ENCODE assay signal across 18 cellular contexts in the genomic region with DNA sequence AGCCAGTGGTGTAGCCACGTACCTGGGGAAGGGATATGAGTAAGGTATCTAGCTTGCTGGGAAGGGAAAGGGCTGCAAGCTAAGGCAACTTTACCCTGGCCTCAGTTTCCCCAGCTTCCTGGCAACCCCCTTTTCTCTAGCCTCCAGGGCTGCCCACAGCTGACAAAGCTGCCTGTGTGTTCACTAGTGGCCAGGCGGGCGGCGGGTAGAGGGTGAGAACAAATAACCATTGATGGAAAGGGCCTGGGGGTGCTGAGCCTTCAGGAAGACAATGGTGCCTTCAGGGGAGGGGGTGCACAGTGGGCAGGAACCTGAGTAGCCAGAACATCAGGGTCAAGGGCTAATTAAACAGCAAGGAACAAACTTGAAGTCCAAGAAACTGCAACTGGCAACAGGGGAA. TPM values are rescaled to one million over a fixed set of nuclear protein-coding genes. Genes with fewer than 3 reads are reported as not detected.
DNase-seq lines count a peak whose midpoint lies in the region; ATAC-seq and TF ChIP-seq lines count a peak whose summit lies in the region.
"Had no signal": no experiment of that assay in that cellular context is flagged by ENCODE, and none has a peak within 500 bp of the region (broad histone marks: within the 10 kb centered on the region; RNA-seq: fewer than 3 reads in every experiment).

No MANE protein-coding gene starts in this region.

- H3K9me3 ChIP-seq in aorta (ENCODE audit: control insufficient read depth, low read length) (no peaks in the 10 kb centered on the region), esophagus squamous epithelium (no peaks in the 10 kb centered on the region)
- H3K9me3 ChIP-seq: BLaER1 treated with 17β-estradiol and CSF1 and Interleukin-3, amounts not matched to agents 10 nM and 100 nM had no signal

- ATAC-seq in activated T-cell treated with anti-CD3 and anti-CD28 coated beads, Interleukin-2, amount 50 U/mL, for 4 hours: no peak
- ATAC-seq in aorta (ENCODE audit: low FRiP score) (no peak), GM19397 (IDR thresholded peaks at IDR 0.05; ENCODE audit: unreplicated experiment) (no peak)
- ATAC-seq: left colon had no signal

- H3K27ac ChIP-seq in aorta (ENCODE audit: low read depth in 1 of 2, low read length in 2 of 2): no peak overlapping the region
- H3K27ac ChIP-seq in esophagus squamous epithelium: no peak overlapping the region
- H3K27ac ChIP-seq: BLaER1 treated with 17β-estradiol and CSF1 and Interleukin-3, amounts not matched to agents 10 nM and 100 nM; HL-60 had no signal

- H3K36me3 ChIP-seq in aorta (ENCODE audit: control insufficient read depth in 1 of 2, insufficient read depth in 2 of 2, low read length in 1 of 2) (peaks cover 7 to 23% of the 10 kb centered on the region in 2 donors), esophagus squamous epithelium (peaks cover 34 to 55% (median 47%) of the 10 kb centered on the region in 3 donors)

- no peak for DNase-seq in activated T-cell treated with anti-CD3 and anti-CD28 coated beads, Interleukin-2, amount 50 U/mL, for 24 hours
- DNase-seq in activated T-cell treated with anti-CD3 and anti-CD28 coated beads, Interleukin-2, amount 50 U/mL, for 4 hours: no peak
- DNase-seq in chondrocyte (ENCODE audit: low spot score) (peak; percentile 50), neural crest cell (ENCODE audit: low read depth, low spot score) (no peak), aorta (peak; percentile 30 to 67), H4 (ENCODE audit: low spot score) (no peak), esophagus squamous epithelium (lab: John Stamatoyannopoulos, UW) (no peak)
- DNase-seq: 8988T; activated CD4-positive, alpha-beta T cell treated with anti-CD3 and anti-CD28 coated beads, Interleukin-2, amount 10 ng/mL, durations not matched to agents 7 days and 5 days; DMS79; left colon; NCI-H1105 treated with DMSO at 0.1 percent for 48 hours; NCI-H2171 treated with DMSO at 0.1 percent for 48 hours; small intestine; stimulated activated CD4-positive, alpha-beta T cell treated with anti-CD3 and anti-CD28 coated beads, Interleukin-4, amount 100 ng/mL, for 4 hours had no signal

- no peak for TF ChIP-seq POLR2A in esophagus squamous epithelium (IDR thresholded peaks at IDR 0.05)

- H3K27ac Mint-ChIP-seq in activated T-cell treated with anti-CD3 and anti-CD28 coated beads, Interleukin-2, amount 50 U/mL, for 24 hours: peak overlapping the region; percentile 95
- H3K27ac Mint-ChIP-seq in chondrocyte (ENCODE audit: unreplicated experiment) (peak overlapping the region; percentile 4), neural crest cell (ENCODE audit: unreplicated experiment) (no peak overlapping the region)
- H3K27ac Mint-ChIP-seq: activated CD4-positive, alpha-beta T cell treated with anti-CD3 and anti-CD28 coated beads, Interleukin-2, amount 10 ng/mL, durations not matched to agents 7 days and 5 days had no signal

- H3K27me3 ChIP-seq in aorta (ENCODE audit: control insufficient read depth in 1 of 2, insufficient read depth in 2 of 2, low read length in 1 of 2) (no peaks in the 10 kb centered on the region), esophagus squamous epithelium (no peaks in the 10 kb centered on the region)
- H3K27me3 ChIP-seq: BLaER1 treated with 17β-estradiol and CSF1 and Interleukin-3, amounts not matched to agents 10 nM and 100 nM had no signal

- TF ChIP-seq CTCF in chondrocyte (IDR thresholded peaks at IDR 0.05): no peak
- no peak for TF ChIP-seq CTCF in neural crest cell (conservative IDR thresholded peaks at IDR 0.05)
- no peak for TF ChIP-seq CTCF in esophagus squamous epithelium (IDR thresholded peaks at IDR 0.05)

- no peak overlapping the region for H3K4me3 Mint-ChIP-seq in activated T-cell treated with anti-CD3 and anti-CD28 coated beads, Interleukin-2, amount 50 U/mL, for 24 hours
- H3K4me3 Mint-ChIP-seq in activated T-cell treated with anti-CD3 and anti-CD28 coated beads, Interleukin-2, amount 50 U/mL, for 4 hours: no peak overlapping the region
- H3K4me3 Mint-ChIP-seq in chondrocyte (ENCODE audit: unreplicated experiment): no peak overlapping the region
- peak overlapping the region; percentile 70 for H3K4me3 Mint-ChIP-seq in neural crest cell
- H3K4me3 Mint-ChIP-seq: activated CD4-positive, alpha-beta T cell treated with anti-CD3 and anti-CD28 coated beads, Interleukin-2, amount 10 ng/mL, durations not matched to agents 7 days and 5 days had no signal

- H3K27me3 Mint-ChIP-seq in activated T-cell treated with anti-CD3 and anti-CD28 coated beads, Interleukin-2, amount 50 U/mL, for 24 hours: no peaks in the 10 kb centered on the region
- H3K27me3 Mint-ChIP-seq in activated T-cell treated with anti-CD3 and anti-CD28 coated beads, Interleukin-2, amount 50 U/mL, for 4 hours (ENCODE audit: low read depth): no peaks in the 10 kb centered on the region
- H3K27me3 Mint-ChIP-seq in chondrocyte (ENCODE audit: low read depth) (no peaks in the 10 kb centered on the region), neural crest cell (ENCODE audit: low read depth) (no peaks in the 10 kb centered on the region)
- H3K27me3 Mint-ChIP-seq: activated CD4-positive, alpha-beta T cell treated with anti-CD3 and anti-CD28 coated beads, Interleukin-2, amount 10 ng/mL, durations not matched to agents 7 days and 5 days had no signal

- no peaks in the 10 kb centered on the region for H3K4me1 ChIP-seq in aorta (ENCODE audit: control insufficient read depth in 1 of 2, insufficient read depth in 2 of 2, low read length in 2 of 2)
- H3K4me1 ChIP-seq in esophagus squamous epithelium: peaks cover 27 to 41% (median 34%) of the 10 kb centered on the region in 3 donors

- H3K9me3 Mint-ChIP-seq in activated T-cell treated with anti-CD3 and anti-CD28 coated beads, Interleukin-2, amount 50 U/mL, for 24 hours: no peaks in the 10 kb centered on the region
- no peaks in the 10 kb centered on the region for H3K9me3 Mint-ChIP-seq in activated T-cell treated with anti-CD3 and anti-CD28 coated beads, Interleukin-2, amount 50 U/mL, for 4 hours
- no peaks in the 10 kb centered on the region for H3K9me3 Mint-ChIP-seq in chondrocyte (ENCODE audit: low read depth)
- H3K9me3 Mint-ChIP-seq in neural crest cell: no peaks in the 10 kb centered on the region
- H3K9me3 Mint-ChIP-seq: activated CD4-positive, alpha-beta T cell treated with anti-CD3 and anti-CD28 coated beads, Interleukin-2, amount 10 ng/mL, durations not matched to agents 7 days and 5 days had no signal

- WGBS in aorta, 2 donors: 87 to 95% methylated on average over 4 of the region's 4 CpGs
- WGBS in esophagus squamous epithelium, 2 donors: 92 to 100% methylated on average over 3 of the region's 4 CpGs

- intact Hi-C loops in aorta (cut with DNase I): no loop called here
- intact Hi-C loops in esophagus squamous epithelium (cut with DNase I): no loop called here

- peaks cover 94% of the 10 kb centered on the region for H3K36me3 Mint-ChIP-seq in activated T-cell treated with anti-CD3 and anti-CD28 coated beads, Interleukin-2, amount 50 U/mL, for 24 hours (ENCODE audit: low read depth)
- peaks cover 36% of the 10 kb centered on the region for H3K36me3 Mint-ChIP-seq in activated T-cell treated with anti-CD3 and anti-CD28 coated beads, Interleukin-2, amount 50 U/mL, for 4 hours (ENCODE audit: insufficient read depth)
- peaks cover 34% of the 10 kb centered on the region for H3K36me3 Mint-ChIP-seq in chondrocyte (ENCODE audit: low read depth)
- peaks cover 36% of the 10 kb centered on the region for H3K36me3 Mint-ChIP-seq in neural crest cell (ENCODE audit: low read depth)

- H3K4me3 ChIP-seq in aorta (ENCODE audit: low read length in 2 of 2) (no peak overlapping the region), esophagus squamous epithelium (no peak overlapping the region)
- H3K4me3 ChIP-seq: BLaER1 treated with 17β-estradiol and CSF1 and Interleukin-3, amounts not matched to agents 10 nM and 100 nM had no signal

- H3K4me1 Mint-ChIP-seq in activated T-cell treated with anti-CD3 and anti-CD28 coated beads, Interleukin-2, amount 50 U/mL, for 24 hours (ENCODE audit: low read depth): peaks cover 44% of the 10 kb centered on the region
- H3K4me1 Mint-ChIP-seq in activated T-cell treated with anti-CD3 and anti-CD28 coated beads, Interleukin-2, amount 50 U/mL, for 4 hours (ENCODE audit: low read depth): peaks cover 30% of the 10 kb centered on the region
- H3K4me1 Mint-ChIP-seq in chondrocyte (ENCODE audit: low read depth) (peaks cover 38% of the 10 kb centered on the region), neural crest cell (peaks cover 46% of the 10 kb centered on the region)

RNA-seq across cellular contexts. Expression of a gene that starts 6.1 kb away (rescaled TPM):
- total RNA-seq in activated T-cell treated with anti-CD3 and anti-CD28 coated beads, Interleukin-2, amount 50 U/mL, for 4 hours: 100 to 1,000 TPM; 199 to 208 (median 200) TPM
- total RNA-seq in chondrocyte (199 to 223 TPM (median 217 TPM) in 3 replicates), neural crest cell (149 and 156 TPM in 2 replicates), aorta (100 to 1,000 TPM; 140 to 141 TPM), esophagus squamous epithelium (10 to 100 TPM; 18.2 to 72.7 (median 45.4) TPM)
- 100 to 1,000 TPM; 106 to 133 TPM for polyA plus RNA-seq in aorta
- total RNA-seq in H4 (2014; rRNA removed; shearing (Covaris generic)): 97.8 and 110 TPM in 2 replicates

RNA-seq across cellular contexts. Expression of a gene that starts 13.6 kb away (rescaled TPM):
- not detected for total RNA-seq in activated T-cell treated with anti-CD3 and anti-CD28 coated beads, Interleukin-2, amount 50 U/mL, for 4 hours
- total RNA-seq in chondrocyte: 0.54 TPM in 1 of 3 replicates, not detected in the others
- total RNA-seq in neural crest cell: not detected in 2 replicates
- total RNA-seq in aorta: not detected
- under 1 TPM in 1 of 2 donors, not detected in 1; 0.15 TPM for polyA plus RNA-seq in aorta
- 0.04 and 0.23 TPM in 2 replicates for total RNA-seq in H4 (2014; rRNA removed; shearing (Covaris generic))
- 1 to 10 TPM; 1.2 to 7.8 (median 4.4) TPM for total RNA-seq in esophagus squamous epithelium
- total RNA-seq: left colon had no signal

RNA-seq across cellular contexts. Expression of a gene that starts 38.2 kb away (rescaled TPM):
- total RNA-seq in activated T-cell treated with anti-CD3 and anti-CD28 coated beads, Interleukin-2, amount 50 U/mL, for 4 hours: 1 to 10 TPM; 5.0 to 7.0 (median 6.5) TPM
- total RNA-seq in chondrocyte: 12.5 to 18.2 TPM (median 14.8 TPM) in 3 replicates
- 19.2 and 19.6 TPM in 2 replicates for total RNA-seq in neural crest cell
- 10 to 100 TPM; 20.1 to 26.0 TPM for total RNA-seq in aorta
- polyA plus RNA-seq in aorta: 10 to 100 TPM in 1 of 2 donors, 1 to 10 TPM in 1; 8.9 to 17.7 TPM
- total RNA-seq in H4 (2014; rRNA removed; shearing (Covaris generic)): 9.3 and 12.2 TPM in 2 replicates
- total RNA-seq in esophagus squamous epithelium: 10 to 100 TPM; 25.4 to 52.5 (median 37.1) TPM

RNA-seq across cellular contexts. Expression of a gene that starts 39.8 kb away (rescaled TPM):
- total RNA-seq in activated T-cell treated with anti-CD3 and anti-CD28 coated beads, Interleukin-2, amount 50 U/mL, for 4 hours: 10 to 100 TPM; 11.0 to 13.7 (median 11.9) TPM
- 14.1 to 15.4 TPM (median 15.3 TPM) in 3 replicates for total RNA-seq in chondrocyte
- total RNA-seq in neural crest cell: 16.6 and 22.5 TPM in 2 replicates
- total RNA-seq in aorta: 10 to 100 TPM; 14.8 TPM
- 10 to 100 TPM; 10.5 to 16.8 TPM for polyA plus RNA-seq in aorta
- 10.6 and 19.7 TPM in 2 replicates for total RNA-seq in H4 (2014; rRNA removed; shearing (Covaris generic))
- 10 to 100 TPM in 3 of 4 donors, 1 to 10 TPM in 1; 8.9 to 21.0 (median 15.9) TPM for total RNA-seq in esophagus squamous epithelium

RNA-seq across cellular contexts. Expression of a gene that starts 42.3 kb away (rescaled TPM):
- total RNA-seq in activated T-cell treated with anti-CD3 and anti-CD28 coated beads, Interleukin-2, amount 50 U/mL, for 4 hours: 10 to 100 TPM; 37.0 to 40.7 (median 40.7) TPM
- total RNA-seq in chondrocyte: 35.0 to 44.1 TPM (median 35.9 TPM) in 3 replicates
- 77.9 and 81.6 TPM in 2 replicates for total RNA-seq in neural crest cell
- total RNA-seq in aorta: 10 to 100 TPM; 33.5 to 56.2 TPM
- polyA plus RNA-seq in aorta: 10 to 100 TPM; 14.9 to 27.5 TPM
- total RNA-seq in H4 (2014; rRNA removed; shearing (Covaris generic)): 15.9 and 26.2 TPM in 2 replicates
- total RNA-seq in esophagus squamous epithelium: 10 to 100 TPM; 20.5 to 39.5 (median 25.3) TPM

Comparison
In these comparisons a context has a peak if more than half of its experiments do, and no peak if none do; other contexts are left out.
1. DNase-seq: peak in chondrocyte (single experiment) and aorta (2 of 2); none in activated T-cell treated with anti-CD3 and anti-CD28 coated beads, Interleukin-2, amount 50 U/mL, for 24 hours (single experiment), activated T-cell treated with anti-CD3 and anti-CD28 coated beads, Interleukin-2, amount 50 U/mL, for 4 hours (single experiment), neural crest cell (single experiment), H4 (single experiment) and esophagus squamous epithelium (single experiment).